In genomic region chr1:94002046-94002787, GRCh38 we compare ENCODE assay signal across 22 cellular contexts.
"Had no signal": no experiment of that assay in that cellular context is flagged by ENCODE, and none has a peak within 500 bp of the region (broad histone marks: within the 10 kb centered on the region; RNA-seq: fewer than 3 reads in every experiment).

No MANE protein-coding gene starts in this region.

- H3K4me1 Mint-ChIP-seq: endodermal cell, naive B cell, nephron had no signal

- H3K36me3 Mint-ChIP-seq: naive B cell had no signal

- H3K4me3 Mint-ChIP-seq: endodermal cell; naive B cell; nephron; stimulated activated naive CD8-positive, alpha-beta T cell treated with anti-CD3 and anti-CD28 coated beads, Interleukin-15, Interleukin-2, amounts not matched to agents 100 ng/mL and 50 ng/mL, for 24 hours had no signal

- H3K27ac Mint-ChIP-seq: endodermal cell; naive B cell; nephron; stimulated activated naive CD8-positive, alpha-beta T cell treated with anti-CD3 and anti-CD28 coated beads, Interleukin-15, Interleukin-2, amounts not matched to agents 100 ng/mL and 50 ng/mL, for 24 hours had no signal

- H3K9me3 ChIP-seq: colonic mucosa, psoas muscle, testis, tibial nerve had no signal

- H3K27ac ChIP-seq: colonic mucosa, foreskin keratinocyte, psoas muscle, testis, tibial nerve had no signal

- H3K27me3 ChIP-seq: colonic mucosa, foreskin keratinocyte, testis, tibial nerve had no signal

- H3K4me1 ChIP-seq: colonic mucosa, foreskin keratinocyte, psoas muscle, testis, tibial nerve had no signal

- H3K36me3 ChIP-seq: colonic mucosa, tibial nerve had no signal

- DNase-seq: colonic mucosa; effector CD4-positive, alpha-beta T cell; endodermal cell; erythroblast; foreskin keratinocyte; head of caudate nucleus; hippocampal formation; left colon; left ventricle myocardium superior; mesendoderm; naive B cell; occipital lobe; psoas muscle; retina; stimulated activated CD4-positive, alpha-beta T cell treated with anti-CD3 and anti-CD28 coated beads, Interleukin-12 subunit alpha, Interleukin-12 subunit beta, amount 100 ng/mL, for 4 hours; stimulated activated CD4-positive, alpha-beta T cell treated with anti-CD3 and anti-CD28 coated beads, Interleukin-2, amount 100 ng/mL, for 48 hours; testis had no signal

- H3K4me3 ChIP-seq: colonic mucosa, psoas muscle, skin epidermis, testis, tibial nerve had no signal

- H3K9me3 Mint-ChIP-seq: endodermal cell; nephron; stimulated activated naive CD8-positive, alpha-beta T cell treated with anti-CD3 and anti-CD28 coated beads, Interleukin-15, Interleukin-2, amounts not matched to agents 100 ng/mL and 50 ng/mL, for 24 hours had no signal

- ATAC-seq: foreskin keratinocyte, left colon, left ventricle myocardium superior, psoas muscle, sciatic nerve had no signal
